In the genomic region with DNA sequence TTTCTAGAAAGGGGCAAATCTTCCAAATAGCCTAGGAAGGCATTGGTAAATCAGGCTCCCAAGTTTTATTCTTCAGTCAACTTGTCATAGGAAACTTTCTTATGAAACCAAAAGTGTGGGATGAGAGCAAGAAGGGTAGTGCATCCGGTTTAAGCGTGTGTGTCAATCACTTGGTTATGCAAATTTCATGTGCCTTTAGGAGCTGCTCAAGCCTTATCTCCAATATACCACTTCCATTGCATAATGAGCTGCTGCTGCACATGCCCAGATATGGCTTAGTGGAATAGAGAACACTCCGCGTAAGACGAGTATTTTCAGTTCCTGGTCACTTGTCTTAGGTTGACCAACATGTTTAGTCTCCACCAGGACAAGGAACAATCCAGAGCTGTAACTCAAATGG, we compare ENCODE assay signal across 1 cellular context.
A peak's percentile ranks its signal among the peaks of the same experiment; 100 is the strongest.
TF ChIP-seq lines count a peak whose summit lies in the region.

No MANE protein-coding gene starts in this region.

TF ChIP-seq in K562, 482 proteins besides CTCF, POLR2A, EP300 and RAD21 (continued from another document and continues in another):
- no peak for TF ChIP-seq MYNN (IDR thresholded peaks at IDR 0.05)
- TF ChIP-seq MYNN (CRISPR knock-in tag; IDR thresholded peaks at IDR 0.05), result no peak
- no peak for TF ChIP-seq ZZZ3 (IDR thresholded peaks at IDR 0.05)
- TF ChIP-seq GABPB1 (CRISPR knock-in tag; IDR thresholded peaks at IDR 0.05), result no peak
- TF ChIP-seq JUN (IDR thresholded peaks at IDR 0.05; ENCODE audit: borderline replicate concordance, low read depth, low read length), result no peak
- TF ChIP-seq JUN (CRISPR knock-in tag; IDR thresholded peaks at IDR 0.05; ENCODE audit: borderline replicate concordance), result no peak
- TF ChIP-seq THRA (IDR thresholded peaks at IDR 0.05), result no peak
- no peak for TF ChIP-seq FIP1L1 (IDR thresholded peaks at IDR 0.05; ENCODE audit: low read depth, low read length, poor library complexity, severe bottlenecking)
- TF ChIP-seq JUND (IDR thresholded peaks at IDR 0.05; ENCODE audit: borderline replicate concordance, low read depth, low read length), result no peak
- TF ChIP-seq JUND (tag; IDR thresholded peaks at IDR 0.05; ENCODE audit: borderline replicate concordance, low read depth, low read length), result no peak
- TF ChIP-seq SAFB2 (IDR thresholded peaks at IDR 0.05; ENCODE audit: borderline replicate concordance, low read depth, low read length, severe bottlenecking), result no peak
- peak; percentile 58 for TF ChIP-seq TEAD4 (IDR thresholded peaks at IDR 0.05; ENCODE audit: low read length)
- no peak for TF ChIP-seq TEAD4 (CRISPR knock-in tag; IDR thresholded peaks at IDR 0.05; ENCODE audit: borderline replicate concordance)
- TF ChIP-seq USF2 (CRISPR knock-in tag; IDR thresholded peaks at IDR 0.05), result no peak
- no peak for TF ChIP-seq RBM15 (IDR thresholded peaks at IDR 0.05; ENCODE audit: insufficient read depth, low read length)
- TF ChIP-seq SIN3B (IDR thresholded peaks at IDR 0.05; ENCODE audit: low read depth), result no peak
- TF ChIP-seq ZNF445 (CRISPR knock-in tag; IDR thresholded peaks at IDR 0.05; ENCODE audit: low read depth), result no peak
- no peak for TF ChIP-seq SETDB1 (IDR thresholded peaks at IDR 0.05; ENCODE audit: low read length)
- no peak for TF ChIP-seq IRF9 (tag; IDR thresholded peaks at IDR 0.05)
- no peak for TF ChIP-seq ZBTB5 (IDR thresholded peaks at IDR 0.05)
- TF ChIP-seq POLR3A (IDR thresholded peaks at IDR 0.05; ENCODE audit: borderline replicate concordance, extremely low read depth, insufficient read depth, insufficient read length), result no peak
- TF ChIP-seq SREBF1 (IDR thresholded peaks at IDR 0.05; ENCODE audit: borderline replicate concordance, low read depth, low read length), result no peak
- TF ChIP-seq FOXO4 (CRISPR knock-in tag; IDR thresholded peaks at IDR 0.05), result no peak
- TF ChIP-seq, protein P1, sequence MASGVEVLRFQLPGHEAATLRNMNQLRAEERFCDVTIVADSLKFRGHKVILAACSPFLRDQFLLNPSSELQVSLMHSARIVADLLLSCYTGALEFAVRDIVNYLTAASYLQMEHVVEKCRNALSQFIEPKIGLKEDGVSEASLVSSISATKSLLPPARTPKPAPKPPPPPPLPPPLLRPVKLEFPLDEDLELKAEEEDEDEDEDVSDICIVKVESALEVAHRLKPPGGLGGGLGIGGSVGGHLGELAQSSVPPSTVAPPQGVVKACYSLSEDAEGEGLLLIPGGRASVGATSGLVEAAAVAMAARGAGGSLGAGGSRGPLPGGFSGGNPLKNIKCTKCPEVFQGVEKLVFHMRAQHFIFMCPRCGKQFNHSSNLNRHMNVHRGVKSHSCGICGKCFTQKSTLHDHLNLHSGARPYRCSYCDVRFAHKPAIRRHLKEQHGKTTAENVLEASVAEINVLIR (CRISPR knock-in tag; IDR thresholded peaks at IDR 0.05), result no peak
- no peak for TF ChIP-seq MYBL2 (IDR thresholded peaks at IDR 0.05; ENCODE audit: low read depth)
- no peak for TF ChIP-seq MYBL2 (CRISPR knock-in tag; IDR thresholded peaks at IDR 0.05; ENCODE audit: borderline replicate concordance)
- no peak for TF ChIP-seq ARID3A (IDR thresholded peaks at IDR 0.05; ENCODE audit: borderline replicate concordance, low read depth, low read length)
- no peak for TF ChIP-seq ZFP30 (CRISPR knock-in tag; IDR thresholded peaks at IDR 0.05; ENCODE audit: borderline replicate concordance)
- TF ChIP-seq TCF7 (IDR thresholded peaks at IDR 0.05; ENCODE audit: borderline replicate concordance), result no peak
- 0 out of 2 replicates have a peak, but pooled peaks have one; percentile 19 for TF ChIP-seq NR2C1 (IDR thresholded peaks at IDR 0.05)
- 0 out of 2 replicates have a peak, but pooled peaks have one; percentile 21 for TF ChIP-seq NR2C1 (tag; IDR thresholded peaks at IDR 0.05)
- no peak for TF ChIP-seq HMG20A (CRISPR knock-in tag; conservative IDR thresholded peaks at IDR 0.05)
- TF ChIP-seq SMAD3 (CRISPR knock-in tag; conservative IDR thresholded peaks at IDR 0.05), result no peak
- peak; percentile 95 for TF ChIP-seq PKNOX1 (IDR thresholded peaks at IDR 0.05)
- no peak for TF ChIP-seq ZNF551 (CRISPR knock-in tag; IDR thresholded peaks at IDR 0.05)
- no peak for TF ChIP-seq PCBP2 (IDR thresholded peaks at IDR 0.05; ENCODE audit: low read depth, low read length, poor library complexity, severe bottlenecking)
- TF ChIP-seq, protein P2, sequence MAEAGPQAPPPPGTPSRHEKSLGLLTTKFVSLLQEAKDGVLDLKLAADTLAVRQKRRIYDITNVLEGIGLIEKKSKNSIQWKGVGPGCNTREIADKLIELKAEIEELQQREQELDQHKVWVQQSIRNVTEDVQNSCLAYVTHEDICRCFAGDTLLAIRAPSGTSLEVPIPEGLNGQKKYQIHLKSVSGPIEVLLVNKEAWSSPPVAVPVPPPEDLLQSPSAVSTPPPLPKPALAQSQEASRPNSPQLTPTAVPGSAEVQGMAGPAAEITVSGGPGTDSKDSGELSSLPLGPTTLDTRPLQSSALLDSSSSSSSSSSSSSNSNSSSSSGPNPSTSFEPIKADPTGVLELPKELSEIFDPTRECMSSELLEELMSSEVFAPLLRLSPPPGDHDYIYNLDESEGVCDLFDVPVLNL (CRISPR knock-in tag; IDR thresholded peaks at IDR 0.05; ENCODE audit: low read depth), result no peak
- no peak for TF ChIP-seq RHOXF2B (CRISPR knock-in tag; conservative IDR thresholded peaks at IDR 0.05)
- no peak for TF ChIP-seq ZNF124 (CRISPR knock-in tag; IDR thresholded peaks at IDR 0.05)
- TF ChIP-seq SMARCA4 (IDR thresholded peaks at IDR 0.05), result no peak
- TF ChIP-seq, protein P3, sequence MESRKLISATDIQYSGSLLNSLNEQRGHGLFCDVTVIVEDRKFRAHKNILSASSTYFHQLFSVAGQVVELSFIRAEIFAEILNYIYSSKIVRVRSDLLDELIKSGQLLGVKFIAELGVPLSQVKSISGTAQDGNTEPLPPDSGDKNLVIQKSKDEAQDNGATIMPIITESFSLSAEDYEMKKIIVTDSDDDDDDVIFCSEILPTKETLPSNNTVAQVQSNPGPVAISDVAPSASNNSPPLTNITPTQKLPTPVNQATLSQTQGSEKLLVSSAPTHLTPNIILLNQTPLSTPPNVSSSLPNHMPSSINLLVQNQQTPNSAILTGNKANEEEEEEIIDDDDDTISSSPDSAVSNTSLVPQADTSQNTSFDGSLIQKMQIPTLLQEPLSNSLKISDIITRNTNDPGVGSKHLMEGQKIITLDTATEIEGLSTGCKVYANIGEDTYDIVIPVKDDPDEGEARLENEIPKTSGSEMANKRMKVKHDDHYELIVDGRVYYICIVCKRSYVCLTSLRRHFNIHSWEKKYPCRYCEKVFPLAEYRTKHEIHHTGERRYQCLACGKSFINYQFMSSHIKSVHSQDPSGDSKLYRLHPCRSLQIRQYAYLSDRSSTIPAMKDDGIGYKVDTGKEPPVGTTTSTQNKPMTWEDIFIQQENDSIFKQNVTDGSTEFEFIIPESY (CRISPR knock-in tag; IDR thresholded peaks at IDR 0.05), result no peak
- TF ChIP-seq ARNT (IDR thresholded peaks at IDR 0.05), result no peak
- TF ChIP-seq HDAC1 (IDR thresholded peaks at IDR 0.05), result no peak
- TF ChIP-seq SMAD1 (IDR thresholded peaks at IDR 0.05; ENCODE audit: low read depth, low read length, partially characterized antibody), result no peak
- no peak for TF ChIP-seq TAF9B (IDR thresholded peaks at IDR 0.05; ENCODE audit: partially characterized antibody)
- no peak for TF ChIP-seq ZNF785 (CRISPR knock-in tag; IDR thresholded peaks at IDR 0.05)
- no peak for TF ChIP-seq GTF2E2 (tag; IDR thresholded peaks at IDR 0.05)
- no peak for TF ChIP-seq RBM34 (IDR thresholded peaks at IDR 0.05; ENCODE audit: borderline replicate concordance, insufficient read depth, low read length)
- TF ChIP-seq TAL1 (IDR thresholded peaks at IDR 0.05), result peak; percentile 12; the same call in 1 of the 2 replicates
- TF ChIP-seq BACH1 (tag; IDR thresholded peaks at IDR 0.05), result no peak
- TF ChIP-seq ATF7 (IDR thresholded peaks at IDR 0.05), result no peak
- TF ChIP-seq BCOR (IDR thresholded peaks at IDR 0.05), result no peak
- TF ChIP-seq, protein P4, sequence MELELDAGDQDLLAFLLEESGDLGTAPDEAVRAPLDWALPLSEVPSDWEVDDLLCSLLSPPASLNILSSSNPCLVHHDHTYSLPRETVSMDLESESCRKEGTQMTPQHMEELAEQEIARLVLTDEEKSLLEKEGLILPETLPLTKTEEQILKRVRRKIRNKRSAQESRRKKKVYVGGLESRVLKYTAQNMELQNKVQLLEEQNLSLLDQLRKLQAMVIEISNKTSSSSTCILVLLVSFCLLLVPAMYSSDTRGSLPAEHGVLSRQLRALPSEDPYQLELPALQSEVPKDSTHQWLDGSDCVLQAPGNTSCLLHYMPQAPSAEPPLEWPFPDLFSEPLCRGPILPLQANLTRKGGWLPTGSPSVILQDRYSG (tag; conservative IDR thresholded peaks at IDR 0.05; ENCODE audit: low read depth), result no peak
- TF ChIP-seq NR3C1 (CRISPR knock-in tag; IDR thresholded peaks at IDR 0.05), result no peak
- TF ChIP-seq NFYB (IDR thresholded peaks at IDR 0.05; ENCODE audit: extremely low read depth, insufficient read length), result no peak
- no peak for TF ChIP-seq CHCHD3 (CRISPR knock-in tag; IDR thresholded peaks at IDR 0.05)
